Comparison of ENCODE assay signal across 21 cellular contexts in the genomic region with DNA sequence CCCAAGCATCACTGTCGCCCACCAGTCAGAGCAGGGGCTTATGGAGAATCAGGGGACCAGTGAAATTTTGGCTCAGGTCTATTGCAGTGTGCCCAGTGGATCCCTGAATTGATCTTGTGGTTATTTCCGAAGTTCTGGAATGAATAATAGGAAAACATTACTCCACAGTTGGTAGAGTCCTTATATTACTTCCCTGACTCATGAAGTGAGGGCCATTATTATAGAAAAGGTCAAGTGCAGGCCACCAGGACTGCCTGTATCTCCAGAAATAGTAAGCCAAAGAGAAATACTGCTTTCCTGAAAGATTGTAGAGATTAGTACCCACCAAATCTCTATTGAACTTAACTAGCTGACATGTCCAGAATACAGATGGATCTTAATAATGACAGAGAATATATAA.
"Had no signal": no experiment of that assay in that cellular context is flagged by ENCODE, and none has a peak within 500 bp of the region (broad histone marks: within the 10 kb centered on the region; RNA-seq: fewer than 3 reads in every experiment).

No MANE protein-coding gene starts in this region.

- H3K36me3 ChIP-seq: breast epithelium, gastrocnemius medialis, left ventricle myocardium inferior, tibial nerve had no signal

- H3K4me1 ChIP-seq: breast epithelium, gastrocnemius medialis, left ventricle myocardium inferior, tibial nerve had no signal

- H3K9me3 ChIP-seq: gastrocnemius medialis had no signal

- ATAC-seq: activated CD8-positive, alpha-beta T cell treated with anti-CD3 and anti-CD28 coated beads for 36 hours; activated naive CD8-positive, alpha-beta T cell treated with anti-CD3 and anti-CD28 coated beads, Interleukin-2, amount 50 U/mL, for 24 hours; activated T-helper 17 cell treated with anti-CD3 and anti-CD28 coated beads, Interleukin-2, amount 50 U/mL, for 72 hours; gastrocnemius medialis; T-cell had no signal

- H3K27ac ChIP-seq: breast epithelium, coronary artery, gastrocnemius medialis, left ventricle myocardium inferior, tibial nerve had no signal

- H3K4me3 ChIP-seq: breast epithelium, coronary artery, gastrocnemius medialis, left ventricle myocardium inferior, tibial nerve had no signal

- H3K27me3 ChIP-seq: breast epithelium, gastrocnemius medialis, tibial nerve had no signal

- DNase-seq: activated CD4-positive, alpha-beta T cell treated with anti-CD3 and anti-CD28 coated beads, Interleukin-2, amount 10 ng/mL, durations not matched to agents 24 days and 14 days; activated CD4-positive, CD25-positive, alpha-beta regulatory T cell; activated CD8-positive, alpha-beta T cell treated with anti-CD3 and anti-CD28 coated beads for 36 hours; activated naive CD4-positive, alpha-beta T cell treated with Interleukin-2 at 50 U/mL for 16 hours; activated naive CD8-positive, alpha-beta T cell treated with anti-CD3 and anti-CD28 coated beads, Interleukin-2, amount 50 U/mL, for 24 hours; activated T-cell treated with anti-CD3 and anti-CD28 coated beads, Interleukin-2, amount 50 U/mL, for 1 hour; anterior cingulate cortex; effector CD8-positive, alpha-beta T cell; gastrocnemius medialis; head of caudate nucleus; kidney glomerular epithelial cell; left ventricle myocardium inferior; mammary epithelial cell; occipital lobe; stimulated activated CD4-positive, alpha-beta T cell treated with anti-CD3 and anti-CD28 coated beads, Interleukin-2, amount 100 ng/mL, for 24 hours; stimulated activated naive CD4-positive, alpha-beta T cell treated with Interleukin-2 at 50 U/mL for 16 hours; T-cell had no signal
